Comparison of ENCODE assay signal across 8 cellular contexts in the genomic region with DNA sequence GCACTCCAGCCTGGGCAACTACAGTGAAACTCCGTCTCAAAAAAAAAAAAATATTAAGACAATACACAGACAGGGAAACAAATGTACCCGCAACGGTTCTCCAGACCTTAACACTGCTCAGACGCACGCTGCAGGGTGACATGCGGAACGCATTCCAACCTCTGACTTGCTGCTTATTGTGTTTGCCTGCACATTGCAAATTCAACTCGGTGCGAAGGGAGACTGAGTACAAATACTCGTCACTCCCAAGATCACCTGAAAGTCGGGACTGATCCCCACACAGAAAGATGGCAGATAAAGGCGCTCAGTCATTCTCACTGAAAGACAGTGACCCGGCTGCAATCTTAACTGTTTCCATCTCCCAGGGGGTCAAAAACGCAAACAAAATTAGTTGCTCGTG. TPM values are rescaled to one million over a fixed set of nuclear protein-coding genes. Genes with fewer than 3 reads are reported as not detected.
DNase-seq lines count a peak whose midpoint lies in the region; ATAC-seq, FAIRE-seq and TF ChIP-seq lines count a peak whose summit lies in the region.

No MANE protein-coding gene starts in this region.

- H3K4me3 Mint-ChIP-seq in activated CD4-positive, alpha-beta T cell treated with anti-CD3 and anti-CD28 coated beads, Interleukin-2, amount 10 ng/mL, durations not matched to agents 24 days and 14 days, result peak overlapping the region; percentile 79
- H3K4me3 Mint-ChIP-seq in activated naive CD8-positive, alpha-beta T cell, result peak overlapping the region; percentile 86

- no peak for TF ChIP-seq CTCF in kidney (IDR thresholded peaks at IDR 0.05; ENCODE audit: borderline replicate concordance, extremely low read depth, insufficient read depth)
- TF ChIP-seq CTCF in testis (IDR thresholded peaks at IDR 0.05), result no peak

- no peaks in the 10 kb centered on the region for H3K27me3 Mint-ChIP-seq in activated CD4-positive, alpha-beta T cell treated with anti-CD3 and anti-CD28 coated beads, Interleukin-2, amount 10 ng/mL, durations not matched to agents 24 days and 14 days
- H3K27me3 Mint-ChIP-seq in activated naive CD8-positive, alpha-beta T cell, result no peaks in the 10 kb centered on the region

- H3K9me3 ChIP-seq in kidney (ENCODE audit: control insufficient read depth in 1 of 2, low read length in 2 of 2), result no peaks in the 10 kb centered on the region
- H3K9me3 ChIP-seq in testis, result no peaks in the 10 kb centered on the region

- no peaks in the 10 kb centered on the region for H3K9me3 Mint-ChIP-seq in activated CD4-positive, alpha-beta T cell treated with anti-CD3 and anti-CD28 coated beads, Interleukin-2, amount 10 ng/mL, durations not matched to agents 24 days and 14 days
- no peaks in the 10 kb centered on the region for H3K9me3 Mint-ChIP-seq in activated naive CD8-positive, alpha-beta T cell (ENCODE audit: low read depth)

- H3K27me3 ChIP-seq in testis, result no peaks in the 10 kb centered on the region

- H3K27ac ChIP-seq in kidney (ENCODE audit: low read depth in 2 of 2, low read length in 2 of 2) (no peak overlapping the region), testis (peak overlapping the region; percentile 87 to 93)

- no peak for DNase-seq in activated CD4-positive, alpha-beta T cell treated with anti-CD3 and anti-CD28 coated beads, Interleukin-2, amount 10 ng/mL, durations not matched to agents 24 days and 14 days
- no peak for DNase-seq in activated CD4-positive, alpha-beta T cell treated with anti-CD3 and anti-CD28 coated beads, Interleukin-2, amount 50 U/mL, for 1 hour
- no peak for DNase-seq in kidney
- no peak for DNase-seq in testis
- no peak for DNase-seq in NCI-H2081 treated with DMSO at 0.1 percent for 48 hours (lab: John Stamatoyannopoulos, UW)

- no peaks in the 10 kb centered on the region for H3K36me3 ChIP-seq in kidney (ENCODE audit: control insufficient read depth in 1 of 2, insufficient read depth in 2 of 2, low read length in 2 of 2)
- no peaks in the 10 kb centered on the region for H3K36me3 ChIP-seq in testis (ENCODE audit: low read depth, missing control alignments)

- 21 to 24% methylated on average over 13 to 15 of the region's 15 CpGs for WGBS in testis, 2 donors

- intact Hi-C loops in activated CD4-positive, alpha-beta T cell treated with anti-CD3 and anti-CD28 coated beads, Interleukin-2, amount 10 ng/mL, durations not matched to agents 24 days and 14 days (cut with micrococcal nuclease), result loop anchor here (2.0 kb wide), 1 partner anchor 53 kb away; the partner anchor contains the start of gene UQCC4
- intact Hi-C loops in kidney (cut with DNase I), result no loop called here
- intact Hi-C loops in testis (cut with DNase I; ENCODE audit: low total_unique reads), result no loop called here

- no peak for TF ChIP-seq POLR2A in testis (IDR thresholded peaks at IDR 0.05)

- ATAC-seq in HG02798 (IDR thresholded peaks at IDR 0.05; ENCODE audit: poor library complexity, unreplicated experiment) (no peak), HG03135 (IDR thresholded peaks at IDR 0.05; ENCODE audit: unreplicated experiment) (no peak)

- H3K4me3 ChIP-seq in kidney (ENCODE audit: low read length in 2 of 2), result peak overlapping the region; percentile 80 to 91
- H3K4me3 ChIP-seq in testis, result peak overlapping the region; percentile 88 to 89

- H3K4me1 ChIP-seq in kidney (ENCODE audit: control insufficient read depth in 1 of 2, insufficient read depth in 1 of 2, low read depth in 1 of 2, low read length in 2 of 2) (peaks cover 0 to 30% of the 10 kb centered on the region in 2 donors), testis (peaks cover 14% of the 10 kb centered on the region)

- H3K9ac ChIP-seq in kidney (ENCODE audit: low read length in 2 of 2), result peak overlapping the region; percentile 63 to 90

- peak overlapping the region; percentile 41 for H3K27ac Mint-ChIP-seq in activated CD4-positive, alpha-beta T cell treated with anti-CD3 and anti-CD28 coated beads, Interleukin-2, amount 10 ng/mL, durations not matched to agents 24 days and 14 days
- peak overlapping the region; percentile 76 for H3K27ac Mint-ChIP-seq in activated naive CD8-positive, alpha-beta T cell

- peaks cover 9% of the 10 kb centered on the region for H3K4me1 Mint-ChIP-seq in activated CD4-positive, alpha-beta T cell treated with anti-CD3 and anti-CD28 coated beads, Interleukin-2, amount 10 ng/mL, durations not matched to agents 24 days and 14 days
- H3K4me1 Mint-ChIP-seq in activated naive CD8-positive, alpha-beta T cell (ENCODE audit: low read depth), result peaks cover 35% of the 10 kb centered on the region

- no peak for FAIRE-seq in kidney (lab: Jason Lieb, UNC)

- H3K36me3 Mint-ChIP-seq in activated CD4-positive, alpha-beta T cell treated with anti-CD3 and anti-CD28 coated beads, Interleukin-2, amount 10 ng/mL, durations not matched to agents 24 days and 14 days (ENCODE audit: low read depth), result peaks cover 3% of the 10 kb centered on the region
- H3K36me3 Mint-ChIP-seq in activated naive CD8-positive, alpha-beta T cell, result no peaks in the 10 kb centered on the region

RNA-seq across cellular contexts. Expression of gene CLCN7, which starts 0.8 kb away (rescaled TPM):
- total RNA-seq in activated CD4-positive, alpha-beta T cell treated with anti-CD3 and anti-CD28 coated beads, Interleukin-2, amount 10 ng/mL, durations not matched to agents 24 days and 14 days, result 56.5 and 58.0 TPM in 2 replicates
- 92.5 TPM for total RNA-seq in kidney
- 38.9 TPM for polyA plus RNA-seq in kidney (ENCODE audit: insufficient read depth, low read depth, low replicate concordance)
- 100 to 1,000 TPM; 152 to 160 TPM for total RNA-seq in testis
- polyA plus RNA-seq in testis (ENCODE audit: insufficient read depth, low read depth, low replicate concordance), result 79.6 TPM

RNA-seq across cellular contexts. Expression of gene PTX4, which starts 14.7 kb away (rescaled TPM):
- not detected in 2 replicates for total RNA-seq in activated CD4-positive, alpha-beta T cell treated with anti-CD3 and anti-CD28 coated beads, Interleukin-2, amount 10 ng/mL, durations not matched to agents 24 days and 14 days
- total RNA-seq in kidney (not detected), testis (1 to 10 TPM; 1.7 to 3.4 TPM)
- polyA plus RNA-seq in kidney (ENCODE audit: insufficient read depth, low read depth, low replicate concordance) (not detected), testis (ENCODE audit: insufficient read depth, low read depth, low replicate concordance) (1.3 TPM)

RNA-seq across cellular contexts. Expression of gene TELO2, which starts 19.1 kb away (rescaled TPM):
- total RNA-seq in activated CD4-positive, alpha-beta T cell treated with anti-CD3 and anti-CD28 coated beads, Interleukin-2, amount 10 ng/mL, durations not matched to agents 24 days and 14 days, result 91.4 and 101 TPM in 2 replicates
- total RNA-seq in kidney, result 37.4 TPM
- polyA plus RNA-seq in kidney (ENCODE audit: insufficient read depth, low read depth, low replicate concordance), result 27.7 TPM
- total RNA-seq in testis, result 10 to 100 TPM; 45.2 to 46.0 TPM
- polyA plus RNA-seq in testis (ENCODE audit: insufficient read depth, low read depth, low replicate concordance), result 25.7 TPM

RNA-seq across cellular contexts. Expression of gene CCDC154, which starts 29.7 kb away (rescaled TPM):
- total RNA-seq in activated CD4-positive, alpha-beta T cell treated with anti-CD3 and anti-CD28 coated beads, Interleukin-2, amount 10 ng/mL, durations not matched to agents 24 days and 14 days, result 1.3 and 2.3 TPM in 2 replicates
- total RNA-seq in kidney, result 2.8 TPM
- 1.8 TPM for polyA plus RNA-seq in kidney (ENCODE audit: insufficient read depth, low read depth, low replicate concordance)
- total RNA-seq in testis, result 10 to 100 TPM in 1 of 2 donors, 1 to 10 TPM in 1; 7.6 to 18.0 TPM
- polyA plus RNA-seq in testis (ENCODE audit: insufficient read depth, low read depth, low replicate concordance), result 14.8 TPM

RNA-seq across cellular contexts. Expression of gene PERCC1, which starts 43.2 kb away (rescaled TPM):
- not detected in 2 replicates for total RNA-seq in activated CD4-positive, alpha-beta T cell treated with anti-CD3 and anti-CD28 coated beads, Interleukin-2, amount 10 ng/mL, durations not matched to agents 24 days and 14 days
- total RNA-seq in kidney, result not detected
- polyA plus RNA-seq in kidney (ENCODE audit: insufficient read depth, low read depth, low replicate concordance), result not detected
- total RNA-seq in testis, result under 1 TPM; 0.31 to 0.71 TPM
- not detected for polyA plus RNA-seq in testis (ENCODE audit: insufficient read depth, low read depth, low replicate concordance)

Comparison
In these comparisons a context has a peak if more than half of its experiments do, and no peak if none do; other contexts are left out.
1. H3K27ac ChIP-seq: peak in testis (2 of 2); none in kidney (0 of 2).